Comparison of ENCODE assay signal across 29 cellular contexts in genomic region chr2:58908501-58909154, GRCh38.
"Had no signal": no experiment of that assay in that cellular context is flagged by ENCODE, and none has a peak within 500 bp of the region (broad histone marks: within the 10 kb centered on the region; RNA-seq: fewer than 3 reads in every experiment).

No MANE protein-coding gene starts in this region.

- H3K36me3 ChIP-seq: brain microvascular endothelial cell, Peyer's patch had no signal

- H3K27ac ChIP-seq: brain microvascular endothelial cell, KMS-11, Peyer's patch, RWPE1 had no signal

- H3K4me3 ChIP-seq: Peyer's patch had no signal

- H3K9ac ChIP-seq: KMS-11 had no signal

- FAIRE-seq: TTC549 had no signal

- H3K27me3 ChIP-seq: brain microvascular endothelial cell, Peyer's patch had no signal

- ATAC-seq: activated CD4-positive, alpha-beta T cell treated with anti-CD3 and anti-CD28 coated beads for 36 hours; activated CD4-positive, CD25-positive, alpha-beta regulatory T cell treated with anti-CD3 and anti-CD28 coated beads, Interleukin-2, amount 50 U/mL, for 24 hours; activated naive CD8-positive, alpha-beta T cell treated with anti-CD3 and anti-CD28 coated beads, Interleukin-2, amount 50 U/mL, for 24 hours; activated T-cell treated with anti-CD3 and anti-CD28 coated beads, Interleukin-2, amount 50 U/mL, for 4 hours; PC-3; Right ventricle myocardium inferior; WTC11 had no signal

- H3K9me3 ChIP-seq: Peyer's patch had no signal

- H3K4me1 ChIP-seq: Peyer's patch had no signal

- DNase-seq: activated CD4-positive, alpha-beta memory T cell treated with anti-CD3 and anti-CD28 coated beads for 36 hours; activated CD4-positive, alpha-beta T cell treated with anti-CD3 and anti-CD28 coated beads for 36 hours; activated CD4-positive, alpha-beta T cell treated with anti-CD3 and anti-CD28 coated beads, Interleukin-2, amount 50 U/mL, for 1 hour; activated CD8-positive, alpha-beta memory T cell treated with anti-CD3 and anti-CD28 coated beads, Interleukin-2, amount 50 U/mL, for 4 hours; activated gamma-delta T cell treated with Interleukin-2 at 50 U/mL for 16 hours; activated naive CD4-positive, alpha-beta T cell treated with anti-CD3 and anti-CD28 coated beads for 36 hours; activated naive CD8-positive, alpha-beta T cell treated with anti-CD3 and anti-CD28 coated beads, Interleukin-2, amount 50 U/mL, for 24 hours; activated T-cell treated with anti-CD3 and anti-CD28 coated beads for 4 hours; activated T-cell treated with anti-CD3 and anti-CD28 coated beads, Interleukin-2, amount 50 U/mL, for 4 hours; anterior cingulate cortex; brain microvascular endothelial cell; central memory CD4-positive, alpha-beta T cell; MM.1S; NCI-H1092 treated with DMSO at 0.1 percent for 48 hours; NCI-H1417 treated with DMSO at 0.1 percent for 48 hours; NCI-H187 treated with DMSO at 0.1 percent for 48 hours; NCI-H2227 treated with DMSO at 0.1 percent for 48 hours; NCI-H446; NCI-H524; NK-92 treated with Interleukin-12 subunit alpha and Interleukin-12 subunit beta, amount 100 ng/mL, for 24 hours; PC-3; Peyer's patch; SIG-M5 had no signal

- H3K4me2 ChIP-seq: KMS-11 had no signal
